ENCODE assay signal across 8 cellular contexts in the genomic region with DNA sequence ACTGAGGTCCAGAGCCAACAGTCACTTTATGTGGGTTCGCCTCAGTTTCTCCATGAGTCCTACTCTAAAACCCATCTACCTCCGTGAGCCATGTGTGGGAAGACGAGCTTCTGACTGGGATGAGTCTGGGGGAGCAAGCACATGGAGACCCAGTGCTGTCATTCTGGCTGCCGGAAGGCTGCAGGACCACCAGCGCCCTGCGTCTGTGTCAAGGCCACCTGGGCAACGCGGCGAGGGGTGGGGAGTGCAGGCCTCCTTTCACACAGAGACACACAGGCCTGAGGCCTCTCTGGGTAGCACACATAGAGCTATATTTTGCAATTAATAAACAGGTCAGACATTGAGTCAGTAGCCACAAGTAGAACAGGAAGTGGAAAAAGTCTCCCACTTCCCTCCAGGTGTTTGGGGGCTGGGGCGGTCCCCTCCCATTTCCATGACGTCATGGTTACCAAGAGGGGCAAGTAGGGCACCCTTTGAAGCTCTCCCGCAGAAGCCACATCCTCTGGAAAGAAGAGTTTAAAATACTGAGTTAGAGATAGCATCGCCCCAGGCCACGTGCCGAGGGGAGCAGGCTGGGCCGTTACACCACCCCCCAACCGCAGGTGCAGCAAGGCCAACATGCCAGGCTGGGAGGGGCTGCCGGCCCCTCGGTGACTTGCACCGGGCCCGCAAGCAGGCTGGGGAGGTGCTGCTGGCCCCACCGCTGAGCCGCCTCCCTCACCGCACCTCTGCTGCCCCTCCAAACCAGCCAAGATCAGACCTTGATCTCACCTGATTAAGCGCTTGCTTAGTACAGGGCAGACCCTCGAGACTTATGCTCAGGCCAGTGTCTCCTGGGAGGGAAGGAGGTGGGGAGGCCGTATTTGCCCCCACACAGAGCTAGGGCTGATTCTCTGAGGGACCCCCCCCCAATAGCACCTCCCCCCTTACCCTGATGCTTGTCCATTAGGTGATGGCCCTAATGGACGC. TPM values are rescaled to one million over a fixed set of nuclear protein-coding genes. Genes with fewer than 3 reads are reported as not detected.
DNase-seq lines count a peak whose midpoint lies in the region; ATAC-seq and TF ChIP-seq lines count a peak whose summit lies in the region.

No MANE protein-coding gene starts in this region.

- H3K9me2 ChIP-seq in MM.1S (replicated peaks; ENCODE audit: insufficient read depth, low read length) = no peaks in the 10 kb centered on the region
- H3K9me2 ChIP-seq in neural cell (ENCODE audit: insufficient read depth, low read length) = no peaks in the 10 kb centered on the region

- peaks cover 23% of the 10 kb centered on the region for H3K4me1 ChIP-seq in MM.1S (ENCODE audit: low read length)
- H3K4me1 ChIP-seq in suprapubic skin = peaks cover 23% of the 10 kb centered on the region

- H4K20me1 ChIP-seq in MM.1S (ENCODE audit: insufficient read depth, low read length) (no peaks in the 10 kb centered on the region), neural cell (ENCODE audit: insufficient read depth) (no peaks in the 10 kb centered on the region)

- H3F3A ChIP-seq in MM.1S (ENCODE audit: insufficient read depth, low read length) = peaks cover 11% of the 10 kb centered on the region
- no peaks in the 10 kb centered on the region for H3F3A ChIP-seq in neural cell (ENCODE audit: insufficient read depth, low read length, poor library complexity, severe bottlenecking)

- TF ChIP-seq EP300 in neural cell (conservative IDR thresholded peaks at IDR 0.05; ENCODE audit: poor library complexity, severe bottlenecking) = no peak
- TF ChIP-seq EP300 in suprapubic skin (IDR thresholded peaks at IDR 0.05) = no peak

- DNase-seq in GM03348 (ENCODE audit: low spot score) (peak; percentile 28), H4 (ENCODE audit: low spot score) (peak; percentile 93), MM.1S (peak; percentile 96), suprapubic skin (ENCODE audit: low spot score in 2 of 2) (peak; percentile 84), kidney glomerular epithelial cell (lab: John Stamatoyannopoulos, UW) (no peak)
- peak; percentile 99 for DNase-seq in activated CD4-positive, alpha-beta memory T cell treated with anti-CD3 and anti-CD28 coated beads for 36 hours
- DNase-seq in effector memory CD8-positive, alpha-beta T cell = peak; percentile 96 to 98 (median 98)

- peaks cover 87% of the 10 kb centered on the region for H3K4me1 Mint-ChIP-seq in activated CD4-positive, alpha-beta memory T cell treated with anti-CD3 and anti-CD28 coated beads for 36 hours (ENCODE audit: low read depth)
- peaks cover 85 to 89% of the 10 kb centered on the region in 2 donors for H3K4me1 Mint-ChIP-seq in effector memory CD8-positive, alpha-beta T cell (ENCODE audit: low read depth in 2 of 2)

- peak; percentile 70 for ATAC-seq in effector memory CD8-positive, alpha-beta T cell (replicated peaks)

- intact Hi-C loops in activated CD4-positive, alpha-beta memory T cell treated with anti-CD3 and anti-CD28 coated beads for 36 hours (cut with micrococcal nuclease) = loop anchor here (1.0 to 10.0 kb wide), 19 partner anchors 19 to 1289 kb away; partner anchors contain the start of genes CHD8, DAD1, HNRNPC and LRP10

- CTCF ChIA-PET in activated CD4-positive, alpha-beta memory T cell treated with anti-CD3 and anti-CD28 coated beads for 36 hours (lab: Charles Lee) = interaction anchor here (0.6 to 6.0 kb wide), 67 partner anchors 10 to 916 kb away, joined by 3 to 273 read pairs (median 5); partner anchors contain the start of genes AJUBA, DAD1, LRP10 and OXA1L

- H3K36me3 Mint-ChIP-seq in activated CD4-positive, alpha-beta memory T cell treated with anti-CD3 and anti-CD28 coated beads for 36 hours = peaks cover 34% of the 10 kb centered on the region
- H3K36me3 Mint-ChIP-seq in effector memory CD8-positive, alpha-beta T cell (ENCODE audit: insufficient read depth) = peaks cover 69% of the 10 kb centered on the region

- H3K9me3 ChIP-seq in MM.1S (replicated peaks; ENCODE audit: insufficient read depth, low read length) (no peaks in the 10 kb centered on the region), neural cell (ENCODE audit: low read length) (no peaks in the 10 kb centered on the region), suprapubic skin (no peaks in the 10 kb centered on the region)

- TF ChIP-seq RAD21 in neural cell (conservative IDR thresholded peaks at IDR 0.05) = no peak

- 29% methylated on average over 13 of the region's 28 CpGs for WGBS in suprapubic skin

- H3K4me3 ChIP-seq in MM.1S (ENCODE audit: low read length) (peak overlapping the region; percentile 53), neural cell (ENCODE audit: low read length) (no peak overlapping the region), suprapubic skin (peak overlapping the region; percentile 41)

- H3K36me3 ChIP-seq in MM.1S (replicated peaks; ENCODE audit: insufficient read depth, low read length) = no peaks in the 10 kb centered on the region
- H3K36me3 ChIP-seq in neural cell (ENCODE audit: insufficient read depth, low read length) = no peaks in the 10 kb centered on the region
- H3K36me3 ChIP-seq in suprapubic skin = no peaks in the 10 kb centered on the region

- peak overlapping the region; percentile 30; the same call in 1 of the 2 replicates for H2AFZ ChIP-seq in MM.1S (ENCODE audit: low read length)
- H2AFZ ChIP-seq in neural cell (ENCODE audit: low read depth, low read length) = no peak overlapping the region

- peaks cover 4% of the 10 kb centered on the region for H3K27me3 Mint-ChIP-seq in activated CD4-positive, alpha-beta memory T cell treated with anti-CD3 and anti-CD28 coated beads for 36 hours
- peaks cover 0 to 7% of the 10 kb centered on the region in 2 donors for H3K27me3 Mint-ChIP-seq in effector memory CD8-positive, alpha-beta T cell

- H3K27me3 ChIP-seq in MM.1S (replicated peaks; ENCODE audit: insufficient read depth, low read length) = no peaks in the 10 kb centered on the region
- no peaks in the 10 kb centered on the region for H3K27me3 ChIP-seq in neural cell (ENCODE audit: insufficient read depth, low read depth, low read length)
- no peaks in the 10 kb centered on the region for H3K27me3 ChIP-seq in suprapubic skin

- peak overlapping the region; percentile 99 for H3K27ac Mint-ChIP-seq in activated CD4-positive, alpha-beta memory T cell treated with anti-CD3 and anti-CD28 coated beads for 36 hours
- H3K27ac Mint-ChIP-seq in effector memory CD8-positive, alpha-beta T cell = peak overlapping the region; percentile 97 to 99

- H3K4me3 Mint-ChIP-seq in activated CD4-positive, alpha-beta memory T cell treated with anti-CD3 and anti-CD28 coated beads for 36 hours = peak overlapping the region; percentile 78
- peak overlapping the region; percentile 68 to 86 for H3K4me3 Mint-ChIP-seq in effector memory CD8-positive, alpha-beta T cell

- H3K9ac ChIP-seq in MM.1S (ENCODE audit: low read length) (peak overlapping the region; percentile 95), neural cell (ENCODE audit: low read length) (peak overlapping the region; percentile 34)

- no peaks in the 10 kb centered on the region for H3K79me2 ChIP-seq in MM.1S (ENCODE audit: low read length)
- no peaks in the 10 kb centered on the region for H3K79me2 ChIP-seq in neural cell (replicated peaks; ENCODE audit: insufficient read depth, low read length)

- H3K27ac ChIP-seq in MM.1S (ENCODE audit: low read length) (peak overlapping the region; percentile 99), neural cell (ENCODE audit: low read length) (no peak overlapping the region), suprapubic skin (peak overlapping the region; percentile 35)

- H3K4me2 ChIP-seq in MM.1S (ENCODE audit: low read depth, low read length) (peak overlapping the region; percentile 74), neural cell (ENCODE audit: low read length) (no peak overlapping the region)

- peaks cover 3% of the 10 kb centered on the region for H3K9me3 Mint-ChIP-seq in activated CD4-positive, alpha-beta memory T cell treated with anti-CD3 and anti-CD28 coated beads for 36 hours
- H3K9me3 Mint-ChIP-seq in effector memory CD8-positive, alpha-beta T cell = no peaks in the 10 kb centered on the region

- POLR2A ChIA-PET in activated CD4-positive, alpha-beta memory T cell treated with anti-CD3 and anti-CD28 coated beads for 36 hours (lab: Charles Lee) = interaction anchor here (0.6 to 12.9 kb wide), 43 partner anchors 9 to 807 kb away, joined by 3 to 268 read pairs (median 6); partner anchors contain the start of genes DAD1, LRP10 and OXA1L

- no peak for TF ChIP-seq CTCF in MM.1S (IDR thresholded peaks at IDR 0.05; ENCODE audit: low read length)
- TF ChIP-seq CTCF in neural cell (IDR thresholded peaks at IDR 0.05; ENCODE audit: poor library complexity, severe bottlenecking) = no peak
- no peak for TF ChIP-seq CTCF in suprapubic skin (IDR thresholded peaks at IDR 0.05)

- no peak for TF ChIP-seq POLR2A in suprapubic skin (IDR thresholded peaks at IDR 0.05)

TF ChIP-seq in neural cell, 6 proteins besides CTCF, POLR2A, EP300 and RAD21 (continues in another document):
- no peak for TF ChIP-seq POLR2AphosphoS5 (IDR thresholded peaks at IDR 0.05)
- no peak for TF ChIP-seq SMC3 (conservative IDR thresholded peaks at IDR 0.05; ENCODE audit: poor library complexity)

RNA-seq across cellular contexts. Expression of gene DAD1, which starts 32.7 kb away (rescaled TPM):
- total RNA-seq in H4 (2014; rRNA removed; shearing (Covaris generic)) = 585 and 634 TPM in 2 replicates
- 100 to 1,000 TPM; 292 to 305 TPM for total RNA-seq in activated CD4-positive, alpha-beta memory T cell treated with anti-CD3 and anti-CD28 coated beads for 36 hours
- 297 and 369 TPM in 2 replicates for polyA plus RNA-seq in neural cell
- 110 and 134 TPM in 2 replicates for polyA minus RNA-seq in neural cell
- total RNA-seq in suprapubic skin = 100 to 1,000 TPM; 110 to 212 (median 187) TPM

RNA-seq across cellular contexts. Expression of gene ABHD4, which starts 41.8 kb away (rescaled TPM):
- 31.9 and 34.2 TPM in 2 replicates for total RNA-seq in H4 (2014; rRNA removed; shearing (Covaris generic))
- 10 to 100 TPM; 10.0 to 13.6 TPM for total RNA-seq in activated CD4-positive, alpha-beta memory T cell treated with anti-CD3 and anti-CD28 coated beads for 36 hours
- 2.6 and 3.0 TPM in 2 replicates for polyA plus RNA-seq in neural cell
- 5.6 and 5.8 TPM in 2 replicates for polyA minus RNA-seq in neural cell
- 10 to 100 TPM; 15.3 to 30.4 (median 21.8) TPM for total RNA-seq in suprapubic skin
